Comparison of ENCODE assay signal across 9 cellular contexts in genomic region chr2:149598014-149598395, GRCh38. TPM values are rescaled to one million over a fixed set of nuclear protein-coding genes. Genes with fewer than 3 reads are reported as not detected.
DNase-seq lines count a peak whose midpoint lies in the region; ATAC-seq, FAIRE-seq and TF ChIP-seq lines count a peak whose summit lies in the region.
"Had no signal": no experiment of that assay in that cellular context is flagged by ENCODE, and none has a peak within 500 bp of the region (broad histone marks: within the 10 kb centered on the region; RNA-seq: fewer than 3 reads in every experiment).

No MANE protein-coding gene starts in this region.

- ATAC-seq in HG02763 (IDR thresholded peaks at IDR 0.05; ENCODE audit: unreplicated experiment) (peak; percentile 11), HG03139 (IDR thresholded peaks at IDR 0.05; ENCODE audit: unreplicated experiment) (no peak), HG03469 (IDR thresholded peaks at IDR 0.05; ENCODE audit: unreplicated experiment) (no peak)
- ATAC-seq in naive thymus-derived CD4-positive, alpha-beta T cell = peak; percentile 11

- H2AFZ ChIP-seq in astrocyte (ENCODE audit: low read depth, low read length) = peak overlapping the region; percentile 15

- peaks cover 13 to 18% (median 16%) of the 10 kb centered on the region in 3 donors for H3K4me1 Mint-ChIP-seq in CD8-positive, alpha-beta memory T cell
- peaks cover 28% of the 10 kb centered on the region for H3K4me1 Mint-ChIP-seq in astrocyte (ENCODE audit: low read depth, unreplicated experiment)
- peaks cover 7 to 22% (median 17%) of the 10 kb centered on the region in 7 donors for H3K4me1 Mint-ChIP-seq in naive thymus-derived CD4-positive, alpha-beta T cell

- H3K4me3 ChIP-seq in CD8-positive, alpha-beta memory T cell (ENCODE audit: low read length) = no peak overlapping the region
- peak overlapping the region; percentile 12 for H3K4me3 ChIP-seq in astrocyte (ENCODE audit: insufficient read depth, low read depth, low read length)
- no peak overlapping the region for H3K4me3 ChIP-seq in naive thymus-derived CD4-positive, alpha-beta T cell (ENCODE audit: low read length)
- H3K4me3 ChIP-seq: skin epidermis had no signal

- H3K27me3 Mint-ChIP-seq in CD8-positive, alpha-beta memory T cell = peaks cover 0 to 34% of the 10 kb centered on the region in 2 donors
- H3K27me3 Mint-ChIP-seq in astrocyte (ENCODE audit: low read depth, unreplicated experiment) = no peaks in the 10 kb centered on the region
- H3K27me3 Mint-ChIP-seq in naive thymus-derived CD4-positive, alpha-beta T cell = peaks cover 0 to 20% (median 11%) of the 10 kb centered on the region in 5 donors

- H3K9me3 Mint-ChIP-seq in CD8-positive, alpha-beta memory T cell = no peaks in the 10 kb centered on the region
- peaks cover 11% of the 10 kb centered on the region for H3K9me3 Mint-ChIP-seq in astrocyte (ENCODE audit: unreplicated experiment)
- H3K9me3 Mint-ChIP-seq in naive thymus-derived CD4-positive, alpha-beta T cell = no peaks in the 10 kb centered on the region

- H3K27ac Mint-ChIP-seq in CD8-positive, alpha-beta memory T cell = peak overlapping the region in 6 of 8 donors; percentile 33 to 73 (median 44)
- H3K27ac Mint-ChIP-seq in astrocyte (ENCODE audit: unreplicated experiment) = peak overlapping the region; percentile 93
- H3K27ac Mint-ChIP-seq in naive thymus-derived CD4-positive, alpha-beta T cell = peak overlapping the region in 4 of 9 donors; percentile 44 to 67 (median 52)

- no peaks in the 10 kb centered on the region for H3K79me2 ChIP-seq in astrocyte (ENCODE audit: insufficient read depth, low read length)

- peak in 1 of 5 donors; percentile 44 for DNase-seq in CD8-positive, alpha-beta memory T cell
- no peak for DNase-seq in astrocyte (ENCODE audit: low read depth)
- no peak for DNase-seq in naive thymus-derived CD4-positive, alpha-beta T cell
- DNase-seq in GM20000 (ENCODE audit: low spot score) = no peak
- DNase-seq in activated gamma-delta T cell (lab: John Stamatoyannopoulos, UW) = no peak

- H3K9ac ChIP-seq in astrocyte (ENCODE audit: low read length) = peak overlapping the region; percentile 72

- POLR2A ChIA-PET in CD8-positive, alpha-beta memory T cell (lab: Charles Lee) = no interaction called here
- POLR2A ChIA-PET in naive thymus-derived CD4-positive, alpha-beta T cell (lab: Charles Lee) = interaction anchor here (1.8 kb wide), 1 partner anchor 11 kb away, joined by 5 read pairs; no protein-coding TSS in a partner anchor

- H3K4me2 ChIP-seq in astrocyte (ENCODE audit: low read length) = peak overlapping the region; percentile 79

- no peaks in the 10 kb centered on the region for H3K36me3 Mint-ChIP-seq in CD8-positive, alpha-beta memory T cell
- H3K36me3 Mint-ChIP-seq in astrocyte (ENCODE audit: low read depth, unreplicated experiment) = no peaks in the 10 kb centered on the region
- H3K36me3 Mint-ChIP-seq in naive thymus-derived CD4-positive, alpha-beta T cell = no peaks in the 10 kb centered on the region

- no peaks in the 10 kb centered on the region for H3K36me3 ChIP-seq in CD8-positive, alpha-beta memory T cell (ENCODE audit: insufficient read depth, low read length)
- H3K36me3 ChIP-seq in astrocyte (ENCODE audit: insufficient read depth, low read length) = no peaks in the 10 kb centered on the region
- no peaks in the 10 kb centered on the region for H3K36me3 ChIP-seq in naive thymus-derived CD4-positive, alpha-beta T cell (ENCODE audit: control insufficient read depth in 2 of 3, insufficient read depth in 3 of 3, low read length in 3 of 3)

- H3K27ac ChIP-seq in CD8-positive, alpha-beta memory T cell (ENCODE audit: low read depth, low read length) = no peak overlapping the region
- peak overlapping the region; percentile 69 for H3K27ac ChIP-seq in astrocyte (ENCODE audit: low read depth, low read length)
- H3K27ac ChIP-seq in naive thymus-derived CD4-positive, alpha-beta T cell (ENCODE audit: low read depth, low read length) = no peak overlapping the region

- peak overlapping the region in 5 of 7 donors; percentile 1 to 57 (median 52) for H3K4me3 Mint-ChIP-seq in CD8-positive, alpha-beta memory T cell
- H3K4me3 Mint-ChIP-seq in astrocyte (ENCODE audit: unreplicated experiment) = peak overlapping the region; percentile 55
- peak overlapping the region in 5 of 10 donors; percentile 6 to 63 (median 39) for H3K4me3 Mint-ChIP-seq in naive thymus-derived CD4-positive, alpha-beta T cell

- H4K20me1 ChIP-seq in astrocyte (ENCODE audit: insufficient read depth, low read length) = no peaks in the 10 kb centered on the region

- H3K9me3 ChIP-seq in CD8-positive, alpha-beta memory T cell (ENCODE audit: low read length) = no peaks in the 10 kb centered on the region
- no peaks in the 10 kb centered on the region for H3K9me3 ChIP-seq in astrocyte (ENCODE audit: insufficient read depth, low read depth, low read length)
- H3K9me3 ChIP-seq in naive thymus-derived CD4-positive, alpha-beta T cell (ENCODE audit: control insufficient read depth in 2 of 3, low read length in 3 of 3) = no peaks in the 10 kb centered on the region

- TF ChIP-seq CTCF in astrocyte (IDR thresholded peaks at IDR 0.05; ENCODE audit: insufficient read depth, low read depth, low read length) (no peak), GM20000 (IDR thresholded peaks at IDR 0.05; ENCODE audit: extremely low read depth, missing control alignments) (no peak)

- CTCF ChIA-PET in CD8-positive, alpha-beta memory T cell (lab: Charles Lee) = interaction anchor here (0.6 to 4.8 kb wide), 6 partner anchors 11 to 1641 kb away, joined by 3 to 35 read pairs (median 3); partner anchors contain the start of gene MMADHC
- CTCF ChIA-PET in naive thymus-derived CD4-positive, alpha-beta T cell (lab: Charles Lee) = interaction anchor here (0.6 to 4.1 kb wide), 7 partner anchors 10 to 1841 kb away, joined by 3 to 31 read pairs (median 4); no protein-coding TSS in a partner anchor

- no peak for FAIRE-seq in astrocyte (lab: Jason Lieb, UNC)

- peaks cover 3% of the 10 kb centered on the region for H3K4me1 ChIP-seq in CD8-positive, alpha-beta memory T cell (ENCODE audit: insufficient read depth, low read length)
- H3K4me1 ChIP-seq in astrocyte (ENCODE audit: insufficient read depth, low read length) = peaks cover 15% of the 10 kb centered on the region
- H3K4me1 ChIP-seq in naive thymus-derived CD4-positive, alpha-beta T cell (ENCODE audit: control insufficient read depth in 2 of 2, insufficient read depth in 2 of 2, low read length in 2 of 2) = no peaks in the 10 kb centered on the region

- no peaks in the 10 kb centered on the region for H3K27me3 ChIP-seq in CD8-positive, alpha-beta memory T cell (ENCODE audit: insufficient read depth, low read length, poor library complexity, severe bottlenecking)
- H3K27me3 ChIP-seq in astrocyte (ENCODE audit: insufficient read depth, low read length) = no peaks in the 10 kb centered on the region
- H3K27me3 ChIP-seq in naive thymus-derived CD4-positive, alpha-beta T cell (ENCODE audit: control insufficient read depth in 2 of 2, insufficient read depth in 2 of 2, low read length in 2 of 2) = no peaks in the 10 kb centered on the region

- intact Hi-C loops in naive thymus-derived CD4-positive, alpha-beta T cell (cut with micrococcal nuclease) = loop anchor here in 1 of 2 donors (5.0 kb wide), 1 partner anchor 424 kb away; no protein-coding TSS in a partner anchor

RNA-seq across cellular contexts. Expression of gene MMADHC, which starts 10.4 kb away (rescaled TPM):
- total RNA-seq in CD8-positive, alpha-beta memory T cell = 100 to 1,000 TPM; 149 to 156 TPM
- polyA plus RNA-seq in CD8-positive, alpha-beta memory T cell = 117 TPM
- 122 and 125 TPM in 2 replicates for total RNA-seq in astrocyte
- total RNA-seq in naive thymus-derived CD4-positive, alpha-beta T cell = 10 to 100 TPM; 53.3 to 93.4 (median 66.6) TPM
- 100 to 1,000 TPM; 141 to 157 TPM for polyA plus RNA-seq in naive thymus-derived CD4-positive, alpha-beta T cell

Comparison
In these comparisons a context has a peak if more than half of its experiments do, and no peak if none do; other contexts are left out.
1. ATAC-seq: peak in HG02763 (single experiment) and naive thymus-derived CD4-positive, alpha-beta T cell (single experiment); none in HG03139 (single experiment) and HG03469 (single experiment).